9 cellular contexts compared by ENCODE assay signal in the genomic region with DNA sequence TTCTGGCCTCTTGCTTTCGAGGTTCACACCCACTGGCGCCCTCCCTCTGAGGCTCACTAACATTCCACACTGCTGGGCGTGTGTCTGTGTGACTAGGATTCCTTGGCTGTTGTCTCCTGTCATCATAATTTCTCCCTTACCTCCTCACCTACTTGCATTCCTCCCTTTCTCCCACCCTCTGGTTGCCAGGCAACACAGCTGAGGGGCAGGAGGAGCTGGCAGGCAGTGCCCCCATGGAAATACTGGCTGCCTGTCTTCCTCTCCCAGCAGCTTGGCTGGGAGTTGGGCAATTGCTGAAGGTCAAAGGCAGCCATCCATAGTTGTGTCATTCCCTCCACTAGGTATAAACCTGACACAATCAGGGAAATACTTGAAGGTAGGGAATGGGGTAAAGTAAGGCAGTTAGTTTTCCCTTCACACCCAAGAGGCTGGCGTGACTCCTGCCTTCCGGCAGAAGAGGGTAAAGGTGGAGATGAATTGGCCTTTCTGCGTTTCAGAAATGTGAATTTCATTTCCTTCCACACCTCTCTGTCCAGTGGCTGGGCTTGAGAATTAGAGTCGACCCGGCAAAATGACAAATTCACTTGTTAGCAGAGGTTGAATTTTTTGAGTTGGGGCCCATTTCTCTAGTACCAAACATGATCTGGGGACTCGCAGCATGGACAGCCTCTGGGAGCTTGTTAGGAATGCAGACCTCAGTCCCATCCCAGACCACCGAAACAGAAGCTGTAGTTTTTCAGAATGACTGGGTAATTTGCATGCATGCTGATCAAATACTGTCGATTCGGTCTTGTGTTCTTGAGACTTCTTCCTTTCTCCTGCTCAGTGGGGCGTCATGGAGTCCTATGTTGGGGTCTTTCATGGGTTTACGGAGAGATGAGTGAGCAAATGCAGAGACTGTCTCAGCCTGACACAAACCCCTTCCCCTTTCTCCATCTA. TPM values are rescaled to one million over a fixed set of nuclear protein-coding genes. Genes with fewer than 3 reads are reported as not detected.
A peak's percentile ranks its signal among the peaks of the same experiment; 100 is the strongest.
DNase-seq lines count a peak whose midpoint lies in the region; ATAC-seq lines count a peak whose summit lies in the region.
"Had no signal": no experiment of that assay in that cellular context is flagged by ENCODE, and none has a peak within 500 bp of the region (broad histone marks: within the 10 kb centered on the region; RNA-seq: fewer than 3 reads in every experiment).

No MANE protein-coding gene starts in this region.

- in situ Hi-C loops in ACHN (cut with HindIII; ENCODE audit: low pct_ligation_motif_present, low pct_unique_long_range_greater_than_20kb, low sequenced_read_pairs): no loop called here

- ATAC-seq in GM21529 (IDR thresholded peaks at IDR 0.05; ENCODE audit: unreplicated experiment) (peak; percentile 39), left lobe of liver (peak; percentile 83), HG03565 (IDR thresholded peaks at IDR 0.05; ENCODE audit: unreplicated experiment) (no peak)
- ATAC-seq: Panc1 had no signal

- DNase-seq in ACHN (peak; percentile 23), T1000 (lab: John Stamatoyannopoulos, UW) (peak; percentile 7), left lobe of liver (ENCODE audit: low spot score) (peak; percentile 88), occipital lobe (lab: John Stamatoyannopoulos, UW) (no peak), NCI-H2029 (lab: John Stamatoyannopoulos, UW) (no peak)
- DNase-seq in stimulated activated naive CD4-positive, alpha-beta T cell (lab: John Stamatoyannopoulos, UW): no peak

RNA-seq across cellular contexts. Expression of gene EMP1, which starts 24.3 kb away (rescaled TPM):
- total RNA-seq in left lobe of liver: 11.6 TPM
- 6.6 TPM for total RNA-seq in occipital lobe

Comparison
In these comparisons a context has a peak if more than half of its experiments do, and no peak if none do; other contexts are left out.
1. DNase-seq: peak in ACHN (single experiment), T1000 (single experiment) and left lobe of liver (single experiment); none in occipital lobe (single experiment), stimulated activated naive CD4-positive, alpha-beta T cell (0 of 6) and NCI-H2029 (single experiment).